Comparison of ENCODE assay signal across 1 cellular context in the genomic region with DNA sequence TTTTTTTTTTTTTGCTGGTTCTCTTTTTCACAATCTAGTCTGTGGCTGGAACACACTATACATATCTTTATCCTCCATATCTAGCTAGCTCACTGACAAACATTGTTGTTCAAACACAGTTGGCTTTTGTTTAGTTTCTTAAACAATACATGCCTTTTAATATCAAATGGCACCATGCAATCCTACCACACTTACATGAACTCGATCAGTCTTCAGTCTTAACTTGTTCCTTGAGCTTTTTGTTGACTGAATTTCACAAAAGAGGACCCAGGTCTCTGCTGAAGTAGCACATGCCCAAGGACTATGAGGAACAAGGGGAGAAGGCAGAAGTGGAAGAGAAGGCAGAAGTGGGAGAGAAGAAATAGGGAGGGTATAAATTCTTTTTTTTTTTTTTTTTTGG.
A peak's percentile ranks its signal among the peaks of the same experiment; 100 is the strongest.
TF ChIP-seq lines count a peak whose summit lies in the region.

No MANE protein-coding gene starts in this region.

TF ChIP-seq in HepG2, 621 proteins besides CTCF, POLR2A, EP300 and RAD21 (continued from another document):
- TF ChIP-seq, protein P1, sequence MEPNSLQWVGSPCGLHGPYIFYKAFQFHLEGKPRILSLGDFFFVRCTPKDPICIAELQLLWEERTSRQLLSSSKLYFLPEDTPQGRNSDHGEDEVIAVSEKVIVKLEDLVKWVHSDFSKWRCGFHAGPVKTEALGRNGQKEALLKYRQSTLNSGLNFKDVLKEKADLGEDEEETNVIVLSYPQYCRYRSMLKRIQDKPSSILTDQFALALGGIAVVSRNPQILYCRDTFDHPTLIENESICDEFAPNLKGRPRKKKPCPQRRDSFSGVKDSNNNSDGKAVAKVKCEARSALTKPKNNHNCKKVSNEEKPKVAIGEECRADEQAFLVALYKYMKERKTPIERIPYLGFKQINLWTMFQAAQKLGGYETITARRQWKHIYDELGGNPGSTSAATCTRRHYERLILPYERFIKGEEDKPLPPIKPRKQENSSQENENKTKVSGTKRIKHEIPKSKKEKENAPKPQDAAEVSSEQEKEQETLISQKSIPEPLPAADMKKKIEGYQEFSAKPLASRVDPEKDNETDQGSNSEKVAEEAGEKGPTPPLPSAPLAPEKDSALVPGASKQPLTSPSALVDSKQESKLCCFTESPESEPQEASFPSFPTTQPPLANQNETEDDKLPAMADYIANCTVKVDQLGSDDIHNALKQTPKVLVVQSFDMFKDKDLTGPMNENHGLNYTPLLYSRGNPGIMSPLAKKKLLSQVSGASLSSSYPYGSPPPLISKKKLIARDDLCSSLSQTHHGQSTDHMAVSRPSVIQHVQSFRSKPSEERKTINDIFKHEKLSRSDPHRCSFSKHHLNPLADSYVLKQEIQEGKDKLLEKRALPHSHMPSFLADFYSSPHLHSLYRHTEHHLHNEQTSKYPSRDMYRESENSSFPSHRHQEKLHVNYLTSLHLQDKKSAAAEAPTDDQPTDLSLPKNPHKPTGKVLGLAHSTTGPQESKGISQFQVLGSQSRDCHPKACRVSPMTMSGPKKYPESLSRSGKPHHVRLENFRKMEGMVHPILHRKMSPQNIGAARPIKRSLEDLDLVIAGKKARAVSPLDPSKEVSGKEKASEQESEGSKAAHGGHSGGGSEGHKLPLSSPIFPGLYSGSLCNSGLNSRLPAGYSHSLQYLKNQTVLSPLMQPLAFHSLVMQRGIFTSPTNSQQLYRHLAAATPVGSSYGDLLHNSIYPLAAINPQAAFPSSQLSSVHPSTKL (CRISPR knock-in tag; IDR thresholded peaks at IDR 0.05), result no peak
- TF ChIP-seq RBM22 (optimal IDR thresholded peaks at IDR 0.05; ENCODE audit: low read length), result peak; percentile 80
- no peak for TF ChIP-seq SYNCRIP (IDR thresholded peaks at IDR 0.05; ENCODE audit: insufficient read depth, low read depth, low read length)
- no peak for TF ChIP-seq SOX6 (IDR thresholded peaks at IDR 0.05)
- no peak; the same call in 1 of the 2 replicates for TF ChIP-seq SOX6 (CRISPR knock-in tag; IDR thresholded peaks at IDR 0.05)
TF ChIP-seq in HepG2: peak in this region for 2.
